ENCODE assay signal across 16 cellular contexts in the genomic region with DNA sequence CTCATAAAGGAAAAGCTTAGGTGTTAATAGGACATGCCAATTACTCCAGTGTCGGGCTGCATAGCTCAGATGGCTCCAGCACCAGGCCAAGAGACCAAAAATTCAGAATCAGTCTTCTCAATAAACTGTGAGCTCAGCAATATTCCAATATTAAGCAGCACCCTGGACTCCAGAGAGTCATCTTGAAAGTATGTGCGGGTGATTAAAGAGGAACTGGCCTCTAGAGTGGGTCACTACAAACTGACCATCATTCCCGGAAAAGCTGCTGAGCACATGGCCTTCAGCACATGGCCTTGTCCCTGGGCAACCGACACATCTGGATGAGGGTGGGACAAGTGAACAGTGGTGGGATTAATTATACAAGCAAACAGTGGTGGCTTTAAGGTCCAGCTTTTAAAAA. TPM values are rescaled to one million over a fixed set of nuclear protein-coding genes. Genes with fewer than 3 reads are reported as not detected.
A peak's percentile ranks its signal among the peaks of the same experiment; 100 is the strongest.
DNase-seq lines count a peak whose midpoint lies in the region; ATAC-seq, FAIRE-seq and TF ChIP-seq lines count a peak whose summit lies in the region.
"Had no signal": no experiment of that assay in that cellular context is flagged by ENCODE, and none has a peak within 500 bp of the region (broad histone marks: within the 10 kb centered on the region; RNA-seq: fewer than 3 reads in every experiment).

No MANE protein-coding gene starts in this region.

- H3K18ac ChIP-seq in mesenchymal stem cell (ENCODE audit: low read depth in 1 of 2, low read length in 2 of 2) = no peak overlapping the region

- no peaks in the 10 kb centered on the region for H3K9me3 Mint-ChIP-seq in chondrocyte (ENCODE audit: low read depth)
- H3K9me3 Mint-ChIP-seq: activated CD4-positive, alpha-beta memory T cell treated with anti-CD3 and anti-CD28 coated beads for 36 hours had no signal

- no peak overlapping the region for H2BK12ac ChIP-seq in mesenchymal stem cell (ENCODE audit: low read length in 2 of 2)

- no peak overlapping the region for H2BK120ac ChIP-seq in mesenchymal stem cell (ENCODE audit: low read depth, low read length)

- no peak for FAIRE-seq in A549 (lab: Jason Lieb, UNC)
- FAIRE-seq: GM12878 had no signal

- TF ChIP-seq CTCF in A549 (IDR thresholded peaks at IDR 0.05) (no peak), HCT116 (IDR thresholded peaks at IDR 0.05 in 2 of 3, conservative IDR thresholded peaks at IDR 0.05 in 1 of 3; ENCODE audit: borderline replicate concordance in 1 of 3, insufficient read depth in 1 of 3, low read depth in 2 of 3, low read length in 2 of 3) (no peak), chondrocyte (IDR thresholded peaks at IDR 0.05) (no peak), testis (IDR thresholded peaks at IDR 0.05) (no peak)

- H3K14ac ChIP-seq in mesenchymal stem cell (ENCODE audit: low read length in 2 of 2) = no peak overlapping the region

- no peaks in the 10 kb centered on the region for H3K79me2 ChIP-seq in HCT116 (ENCODE audit: insufficient read depth, low read length)

- peak overlapping the region; percentile 74 for H3K27ac Mint-ChIP-seq in chondrocyte (ENCODE audit: unreplicated experiment)
- H3K27ac Mint-ChIP-seq: activated CD4-positive, alpha-beta memory T cell treated with anti-CD3 and anti-CD28 coated beads for 36 hours had no signal

- TF ChIP-seq POLR2A in A549 (IDR thresholded peaks at IDR 0.05; ENCODE audit: low read length) = no peak
- no peak for TF ChIP-seq POLR2A in HCT116 (IDR thresholded peaks at IDR 0.05; ENCODE audit: borderline replicate concordance, extremely low read depth, insufficient read depth, insufficient read length)
- no peak for TF ChIP-seq POLR2A in testis (IDR thresholded peaks at IDR 0.05)

- H3K36me3 ChIP-seq in HCT116 (ENCODE audit: control insufficient read depth in 1 of 2, insufficient read depth in 2 of 2, low read length in 2 of 2) (no peaks in the 10 kb centered on the region), mesenchymal stem cell (ENCODE audit: control insufficient read depth in 1 of 2, insufficient read depth in 2 of 2, low read depth in 1 of 2, low read length in 2 of 2) (no peaks in the 10 kb centered on the region), testis (ENCODE audit: low read depth, missing control alignments) (no peaks in the 10 kb centered on the region)

- no peak overlapping the region for H3K23ac ChIP-seq in mesenchymal stem cell (ENCODE audit: low read length in 2 of 2)

- WGBS in A549 (ENCODE audit: missing lambda C conversion rate) = 88% methylated on average over 4 of the region's 4 CpGs
- WGBS in mesenchymal stem cell = 37% methylated on average over 4 of the region's 4 CpGs
- WGBS in testis, 2 donors = 72 to 79% methylated on average over 4 of the region's 4 CpGs

- POLR2A ChIA-PET in A549 (lab: Yijun Ruan, JAX) (no interaction called here), HCT116 (lab: Charles Lee) (no interaction called here)

- H3K27ac ChIP-seq in A549 = no peak overlapping the region
- no peak overlapping the region for H3K27ac ChIP-seq in HCT116 (ENCODE audit: low read depth, low read length)
- no peak overlapping the region for H3K27ac ChIP-seq in mesenchymal stem cell (ENCODE audit: low read length, poor library complexity, severe bottlenecking)
- no peak overlapping the region for H3K27ac ChIP-seq in testis

- no TSS peak for BruUV-seq in HCT116 (replicated peaks; lab: Mats Ljungman, UMichigan)

- H3K27me3 ChIP-seq in HCT116 (ENCODE audit: insufficient read depth, low read length) (no peaks in the 10 kb centered on the region), mesenchymal stem cell (ENCODE audit: control insufficient read depth in 1 of 2, insufficient read depth in 1 of 2, low read length in 2 of 2) (no peaks in the 10 kb centered on the region), testis (no peaks in the 10 kb centered on the region)

- intact Hi-C loops in HCT116 (cut with micrococcal nuclease) = no loop called here
- intact Hi-C loops in testis (cut with DNase I; ENCODE audit: low total_unique reads) = no loop called here

- TF ChIP-seq RAD21 in A549 (conservative IDR thresholded peaks at IDR 0.05 in 1 of 2, IDR thresholded peaks at IDR 0.05 in 1 of 2) (no peak), HCT116 (IDR thresholded peaks at IDR 0.05; ENCODE audit: low read depth) (no peak)

- H3K36me3 Mint-ChIP-seq in chondrocyte (ENCODE audit: low read depth) = peaks cover under 1% of the 10 kb centered on the region
- H3K36me3 Mint-ChIP-seq: activated CD4-positive, alpha-beta memory T cell treated with anti-CD3 and anti-CD28 coated beads for 36 hours had no signal

- peaks cover 16% of the 10 kb centered on the region for H3K79me1 ChIP-seq in mesenchymal stem cell (replicated peaks; ENCODE audit: low read length, poor library complexity, severe bottlenecking)

- ATAC-seq in A549 (no peak), HCT116 (peak; percentile 44), HG03342 (IDR thresholded peaks at IDR 0.05; ENCODE audit: unreplicated experiment) (no peak)
- ATAC-seq: GM12878 had no signal

- H3K9ac ChIP-seq in HCT116 (ENCODE audit: low read length) = no peak overlapping the region
- H3K9ac ChIP-seq in mesenchymal stem cell (ENCODE audit: low read length) = peak overlapping the region; percentile 80

- H2AK5ac ChIP-seq in mesenchymal stem cell (ENCODE audit: low read length, severe bottlenecking) = no peak overlapping the region

- no peak for TF ChIP-seq EP300 in A549 (IDR thresholded peaks at IDR 0.05)

- no peak overlapping the region for H3K4me3 ChIP-seq in A549
- H3K4me3 ChIP-seq in HCT116 (replicated peaks in 1 of 2; ENCODE audit: low read depth in 1 of 2, low read length in 2 of 2) = no peak overlapping the region
- peak overlapping the region in 1 of 2 experiments; percentile 25 for H3K4me3 ChIP-seq in mesenchymal stem cell (ENCODE audit: insufficient read depth in 1 of 2, low read depth in 1 of 2, low read length in 2 of 2)
- H3K4me3 ChIP-seq in testis = no peak overlapping the region
- H3K4me3 ChIP-seq: GM12878, lung had no signal

- 0 out of 3 replicates have a peak, but pooled peaks cover 3% of the 10 kb centered on the region for H3K4me1 ChIP-seq in A549
- peaks cover 13 to 16% of the 10 kb centered on the region in 2 experiments; a peak in 3 of 4 replicates for H3K4me1 ChIP-seq in HCT116 (ENCODE audit: control insufficient read depth in 1 of 2, insufficient read depth in 2 of 2, low read length in 2 of 2)
- peaks cover 2% of the 10 kb centered on the region for H3K4me1 ChIP-seq in mesenchymal stem cell (ENCODE audit: control insufficient read depth, insufficient read depth, low read depth, low read length)
- H3K4me1 ChIP-seq in testis = no peaks in the 10 kb centered on the region

- peaks cover 31% of the 10 kb centered on the region for H3K4me1 Mint-ChIP-seq in chondrocyte (ENCODE audit: low read depth)

- no peaks in the 10 kb centered on the region for H3K9me2 ChIP-seq in HCT116 (ENCODE audit: insufficient read depth)

- no peak overlapping the region for H3K4me3 Mint-ChIP-seq in chondrocyte (ENCODE audit: unreplicated experiment)
- H3K4me3 Mint-ChIP-seq: activated CD4-positive, alpha-beta memory T cell treated with anti-CD3 and anti-CD28 coated beads for 36 hours had no signal

- no peak for DNase-seq in A549 (ENCODE audit: low read depth in 1 of 2, low spot score in 1 of 2)
- DNase-seq in HCT116 (ENCODE audit: low read depth, low spot score) = no peak
- no peak for DNase-seq in chondrocyte (ENCODE audit: low spot score)
- peak; percentile 63 for DNase-seq in mesenchymal stem cell
- DNase-seq in NCI-H526 treated with DMSO at 0.1 percent for 48 hours (lab: John Stamatoyannopoulos, UW) = no peak
- DNase-seq in stimulated activated CD4-positive, alpha-beta T cell treated with anti-CD3 and anti-CD28 coated beads, Interleukin-2, amount 100 ng/mL, for 24 hours = no peak
- no peak for DNase-seq in testis
- DNase-seq: activated CD4-positive, alpha-beta memory T cell treated with anti-CD3 and anti-CD28 coated beads for 36 hours; activated effector memory CD4-positive, alpha-beta T cell treated with Interleukin-2 at 50 U/mL for 16 hours; DMS79; NCI-H1417 treated with DMSO at 0.1 percent for 48 hours; NCI-H526; T1000 had no signal

- no peak overlapping the region for H3K4me2 ChIP-seq in A549
- peak overlapping the region; percentile 20; the same call in 1 of the 2 replicates for H3K4me2 ChIP-seq in HCT116 (ENCODE audit: low read length)
- no peak overlapping the region for H3K4me2 ChIP-seq in mesenchymal stem cell (ENCODE audit: low read length, poor library complexity, severe bottlenecking)

- no peaks in the 10 kb centered on the region for H4K20me1 ChIP-seq in HCT116 (ENCODE audit: insufficient read depth)

- no peak overlapping the region for H2BK5ac ChIP-seq in mesenchymal stem cell (ENCODE audit: low read depth, low read length, poor library complexity, severe bottlenecking)

- no peak overlapping the region for H4K8ac ChIP-seq in mesenchymal stem cell (ENCODE audit: low read length)

- RAD21 ChIA-PET in HCT116 (lab: Charles Lee; ENCODE audit: low non-redundant PET in 1 of 2, low total read pairs in 2 of 2, uncharacterized antibody in 2 of 2, unreplicated experiment in 2 of 2) = interaction anchor here in 1 of 2 experiments (0.7 kb wide), 1 partner anchor 60 kb away, joined by 3 read pairs; no protein-coding TSS in a partner anchor

- CTCF ChIA-PET in A549 (lab: Yijun Ruan, JAX) = no interaction called here
- CTCF ChIA-PET in HCT116 (lab: Charles Lee) = no interaction called here

- no peak overlapping the region for H3K4ac ChIP-seq in mesenchymal stem cell (ENCODE audit: low read depth in 1 of 2, low read length in 2 of 2)

- no peaks in the 10 kb centered on the region for H3K27me3 Mint-ChIP-seq in chondrocyte (ENCODE audit: low read depth)
- H3K27me3 Mint-ChIP-seq: activated CD4-positive, alpha-beta memory T cell treated with anti-CD3 and anti-CD28 coated beads for 36 hours had no signal

- no peaks in the 10 kb centered on the region for H3K9me3 ChIP-seq in A549
- no peaks in the 10 kb centered on the region for H3K9me3 ChIP-seq in HCT116 (ENCODE audit: control insufficient read depth in 1 of 2, insufficient read depth in 1 of 2, low read depth in 1 of 2, low read length in 2 of 2)
- no peaks in the 10 kb centered on the region for H3K9me3 ChIP-seq in mesenchymal stem cell (ENCODE audit: control insufficient read depth, low read length)
- H3K9me3 ChIP-seq in testis = no peaks in the 10 kb centered on the region

- H2AFZ ChIP-seq in HCT116 (ENCODE audit: low read depth, low read length, poor library complexity, severe bottlenecking) (no peak overlapping the region), mesenchymal stem cell (ENCODE audit: low read depth, low read length) (no peak overlapping the region)

- H2BK15ac ChIP-seq in mesenchymal stem cell (ENCODE audit: low read depth, poor library complexity, severe bottlenecking) = no peak overlapping the region

- H4K91ac ChIP-seq in mesenchymal stem cell (ENCODE audit: low read length) = no peak overlapping the region

RNA-seq across cellular contexts. Expression of a gene that starts 59.0 kb away (rescaled TPM):
- polyA plus RNA-seq in A549 (2011; rRNA removed) (6.6 and 6.8 TPM in 2 replicates), A549 (2017; fragmentation: RNase III; extraction: RNeasy Plus Mini Kit Qiagen cat#74134 plus additional on column Dnase treatment) (4.0 to 5.1 TPM (median 4.7 TPM) in 3 replicates), testis (ENCODE audit: insufficient read depth, low read depth, low replicate concordance) (60.4 TPM)
- 2.5 and 3.1 TPM in 2 replicates for polyA plus RNA-seq in A549 (2012; cell fraction: cytosol; rRNA removed)
- polyA plus RNA-seq in A549 (2012; cell fraction: nucleus; rRNA removed) = 3.6 and 4.7 TPM in 2 replicates
- polyA minus RNA-seq in A549 (2011; rRNA and poly(A)+ RNA removed) = 9.7 and 10.2 TPM in 2 replicates
- total RNA-seq in HCT116 (2021; ENCODE audit: unreplicated experiment) (38.6 TPM), chondrocyte (18.7 to 19.3 TPM (median 18.9 TPM) in 3 replicates), testis (10 to 100 TPM; 55.4 to 56.1 TPM)
- 16.6 and 18.5 TPM in 2 replicates for polyA plus RNA-seq in HCT116 (2012)
- 5.9 TPM for polyA plus RNA-seq in mesenchymal stem cell (2013, experiment 1 of 2)
- 5.6 TPM for polyA plus RNA-seq in mesenchymal stem cell (2013, experiment 2 of 2)
